9 cellular contexts compared by ENCODE assay signal in the genomic region with DNA sequence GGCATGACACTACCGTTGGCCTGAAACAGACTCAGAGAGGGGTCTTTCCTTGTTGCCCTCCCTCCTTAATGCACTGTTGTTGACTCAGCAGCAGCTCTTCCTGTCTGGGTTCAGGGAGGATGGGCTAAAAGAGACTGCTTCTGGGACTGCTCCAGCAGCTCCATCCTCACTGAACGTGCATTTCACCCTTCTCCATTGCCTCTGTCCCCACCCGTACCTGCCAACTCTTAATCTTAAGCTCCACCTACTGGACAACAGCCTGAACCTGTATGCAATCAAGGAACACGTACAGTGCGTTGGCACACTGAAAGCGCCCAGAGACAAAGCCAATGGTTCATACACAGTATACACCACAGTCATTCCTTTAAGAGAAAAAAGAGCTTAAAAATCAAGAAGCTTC.
A peak's percentile ranks its signal among the peaks of the same experiment; 100 is the strongest.
DNase-seq lines count a peak whose midpoint lies in the region; FAIRE-seq and TF ChIP-seq lines count a peak whose summit lies in the region.
"Had no signal": no experiment of that assay in that cellular context is flagged by ENCODE, and none has a peak within 500 bp of the region (broad histone marks: within the 10 kb centered on the region; RNA-seq: fewer than 3 reads in every experiment).

No MANE protein-coding gene starts in this region.

- TF ChIP-seq EP300 in H1 (IDR thresholded peaks at IDR 0.05; ENCODE audit: borderline replicate concordance in 1 of 2, low read depth in 2 of 2, low read length in 2 of 2) = no peak

- H4K91ac ChIP-seq in H1 (replicated peaks; ENCODE audit: insufficient read length, low read length) = no peak overlapping the region

- POLR2A ChIA-PET in H1 (lab: Charles Lee; ENCODE audit: partially characterized antibody) = interaction anchor here (1.6 kb wide), 1 partner anchor 9 kb away, joined by 6 read pairs; no protein-coding TSS in a partner anchor

- H2BK20ac ChIP-seq in H1 (ENCODE audit: low read length) = no peak overlapping the region

- CTCF ChIA-PET in H1 (lab: Charles Lee; ENCODE audit: partially characterized antibody) = interaction anchor here (0.5 to 2.4 kb wide), 36 partner anchors 9 to 995 kb away, joined by 3 to 18 read pairs (median 4); no protein-coding TSS in a partner anchor

- no peak overlapping the region for H3K4me3 ChIP-seq in H1 (ENCODE audit: extremely low read depth in 1 of 4, insufficient read depth in 2 of 4, low read depth in 3 of 4, low read length in 4 of 4)
- H3K4me3 ChIP-seq in prostate gland = no peak overlapping the region

- no peak overlapping the region for H3K14ac ChIP-seq in H1 (ENCODE audit: insufficient read length)

- H3K9me3 ChIP-seq in H1 (ENCODE audit: insufficient read depth in 2 of 2, low read depth in 1 of 2, low read length in 1 of 2) (no peaks in the 10 kb centered on the region), prostate gland (no peaks in the 10 kb centered on the region)

- no peak overlapping the region for H4K8ac ChIP-seq in H1 (ENCODE audit: extremely low read depth, insufficient read depth, low read length)

- H3K4me1 ChIP-seq in H1 (replicated peaks in 1 of 4; ENCODE audit: control insufficient read depth in 3 of 4, insufficient read depth in 4 of 4, low read length in 3 of 4) (peaks cover 0 to 2% (median 0%) of the 10 kb centered on the region in 4 experiments; a peak in 1 of 7 replicates), prostate gland (replicated peaks) (no peaks in the 10 kb centered on the region)

- H2BK5ac ChIP-seq in H1 (ENCODE audit: low read depth, low read length) = no peak overlapping the region

- H3K27ac ChIP-seq in H1 (ENCODE audit: low read depth, low read length) (no peak overlapping the region), prostate gland (no peak overlapping the region)

- peak; percentile 80 to 91 for TF ChIP-seq RAD21 in H1 (IDR thresholded peaks at IDR 0.05 in 1 of 2, conservative IDR thresholded peaks at IDR 0.05 in 1 of 2; ENCODE audit: low read depth in 2 of 2, low read length in 2 of 2)

- H3K23me2 ChIP-seq in H1 (ENCODE audit: low read depth, low read length) = no peaks in the 10 kb centered on the region

- no peak overlapping the region for H3K23ac ChIP-seq in H1 (ENCODE audit: insufficient read length)

- no peak overlapping the region for H3K18ac ChIP-seq in H1 (ENCODE audit: extremely low read depth, low read length)

- no peak overlapping the region for H3K56ac ChIP-seq in H1 (replicated peaks; ENCODE audit: insufficient read length, low read depth, low read length)

- H4K5ac ChIP-seq in H1 (ENCODE audit: insufficient read length, low read depth, low read length) = no peak overlapping the region

- peak overlapping the region; percentile 95 for H2AFZ ChIP-seq in H1 (ENCODE audit: low read length)

- WGBS in H1 (ENCODE audit: extremely low coverage in 1 of 2, insufficient coverage in 1 of 2, insufficient read length in 1 of 2, insufficient replicate concordance in 2 of 2, low coverage in 1 of 2, low lambda C conversion rate in 2 of 2, missing lambda C conversion rate in 1 of 2), 2 experiments = 70% methylated on average over 6 of the region's 6 CpGs; no CpG with 5 or more reads in 1 of the 2 experiments
- 30% methylated on average over 6 of the region's 6 CpGs for WGBS in prostate gland

- H4K20me1 ChIP-seq in H1 (replicated peaks in 1 of 2; ENCODE audit: control insufficient read depth in 1 of 2, insufficient read depth in 2 of 2, low read length in 2 of 2) = no peaks in the 10 kb centered on the region

- H3K79me2 ChIP-seq in H1 (ENCODE audit: control insufficient read depth in 1 of 2, insufficient read depth in 2 of 2, low read length in 2 of 2) = no peaks in the 10 kb centered on the region

- H2BK12ac ChIP-seq in H1 (ENCODE audit: low read depth, low read length) = no peak overlapping the region; the same call in 1 of the 2 replicates

- no peak overlapping the region for H3K4ac ChIP-seq in H1 (replicated peaks; ENCODE audit: insufficient read length, low read depth, low read length)

- H2BK120ac ChIP-seq in H1 (replicated peaks; ENCODE audit: low read depth, low read length) = no peak overlapping the region

- H2BK15ac ChIP-seq in H1 (ENCODE audit: low read length) = no peak overlapping the region

- H3K27me3 ChIP-seq in H1 (replicated peaks in 1 of 4; ENCODE audit: control insufficient read depth in 3 of 4, extremely low read depth in 1 of 4, insufficient read depth in 3 of 4, low read length in 3 of 4) (no peaks in the 10 kb centered on the region), prostate gland (replicated peaks; ENCODE audit: insufficient read depth) (peaks cover 2% of the 10 kb centered on the region)

- DNase-seq in NCI-H82 (lab: John Stamatoyannopoulos, UW) (peak; percentile 36), NCI-H82 treated with DMSO at 0.1 percent for 48 hours (lab: John Stamatoyannopoulos, UW; ENCODE audit: unreplicated experiment) (no peak), NCI-H345 treated with DMSO at 0.1 percent for 48 hours (lab: John Stamatoyannopoulos, UW; ENCODE audit: unreplicated experiment) (peak; percentile 43), H1 (ENCODE audit: low read depth in 1 of 2, low spot score in 2 of 2) (peak in 1 of 2 experiments; percentile 19), prostate gland (ENCODE audit: low spot score) (peak; percentile 31), DMS114 treated with DMSO at 0.1 percent for 48 hours (lab: John Stamatoyannopoulos, UW; ENCODE audit: unreplicated experiment) (no peak), NCI-H2196 (lab: John Stamatoyannopoulos, UW; ENCODE audit: unreplicated experiment) (no peak)
- DNase-seq in activated naive CD4-positive, alpha-beta T cell treated with Interleukin-2 at 50 U/mL for 16 hours = no peak

- H3K36me3 ChIP-seq in H1 (ENCODE audit: control insufficient read depth in 2 of 4, insufficient read depth in 4 of 4, low read length in 3 of 4) = no peaks in the 10 kb centered on the region
- no peaks in the 10 kb centered on the region for H3K36me3 ChIP-seq in prostate gland

- H3K79me1 ChIP-seq in H1 (ENCODE audit: low read depth, low read length) = no peaks in the 10 kb centered on the region

- H3K9ac ChIP-seq in H1 (replicated peaks in 1 of 4; ENCODE audit: extremely low read depth in 1 of 4, low read depth in 3 of 4, low read length in 3 of 4) = no peak overlapping the region

- H2AK5ac ChIP-seq in H1 (ENCODE audit: low read depth, low read length) = no peak overlapping the region

- intact Hi-C loops in prostate gland (cut with DNase I) = no loop called here

- FAIRE-seq in H1 (lab: Jason Lieb, UNC) = peak; percentile 71
- FAIRE-seq: TTC549 had no signal

- H3K4me2 ChIP-seq in H1 (ENCODE audit: insufficient read depth in 1 of 2, low read depth in 2 of 2, low read length in 2 of 2) = no peak overlapping the region

- TF ChIP-seq POLR2A in H1 (IDR thresholded peaks at IDR 0.05; ENCODE audit: control extremely low read depth in 1 of 2, low read depth in 2 of 2, low read length in 2 of 2) (no peak), prostate gland (IDR thresholded peaks at IDR 0.05) (no peak)

- TF ChIP-seq CTCF in H1 (IDR thresholded peaks at IDR 0.05; ENCODE audit: control extremely low read depth in 1 of 3, insufficient read depth in 1 of 3, low read depth in 1 of 3, low read length in 3 of 3) (peak; percentile 27 to 69 (median 67)), prostate gland (IDR thresholded peaks at IDR 0.05) (peak in 2 of 4 experiments; percentile 30 to 35)

TF ChIP-seq in H1, 55 proteins besides CTCF, POLR2A, EP300 and RAD21 (continues in another document):
- TF ChIP-seq SUZ12 (IDR thresholded peaks at IDR 0.05; ENCODE audit: low read length) = no peak
- TF ChIP-seq NANOG (IDR thresholded peaks at IDR 0.05; ENCODE audit: insufficient read depth, low read depth, low read length, poor library complexity, severe bottlenecking) = no peak
- TF ChIP-seq TAF7 (optimal IDR thresholded peaks at IDR 0.05; ENCODE audit: borderline replicate concordance, low read depth, low read length) = no peak
- TF ChIP-seq RNF2 (IDR thresholded peaks at IDR 0.05; ENCODE audit: borderline replicate concordance, low read depth, low read length, missing control alignments, poor library complexity, severe bottlenecking) = no peak
- no peak for TF ChIP-seq CTBP2 (IDR thresholded peaks at IDR 0.05; ENCODE audit: borderline replicate concordance, insufficient read depth, insufficient read length, low read length)
- no peak for TF ChIP-seq CBX8 (IDR thresholded peaks at IDR 0.05; ENCODE audit: borderline replicate concordance, low read depth, low read length)
- no peak for TF ChIP-seq BCL11A (IDR thresholded peaks at IDR 0.05; ENCODE audit: low read depth in 2 of 2, low read length in 2 of 2)
- TF ChIP-seq ASH2L (IDR thresholded peaks at IDR 0.05; ENCODE audit: low read length) = no peak
- no peak for TF ChIP-seq POLR2AphosphoS5 (IDR thresholded peaks at IDR 0.05; ENCODE audit: low read depth, low read length)
- TF ChIP-seq E2F6 (IDR thresholded peaks at IDR 0.05) = no peak
- TF ChIP-seq USF2 (IDR thresholded peaks at IDR 0.05; ENCODE audit: low read length) = no peak
- no peak for TF ChIP-seq HDAC2 (IDR thresholded peaks at IDR 0.05; ENCODE audit: borderline replicate concordance in 1 of 2, low read depth in 2 of 2, low read length in 2 of 2)
- TF ChIP-seq BACH1 (IDR thresholded peaks at IDR 0.05; ENCODE audit: low read length) = no peak
- no peak for TF ChIP-seq MAX (IDR thresholded peaks at IDR 0.05)
- no peak for TF ChIP-seq GTF2F1 (IDR thresholded peaks at IDR 0.05; ENCODE audit: borderline replicate concordance, low read depth, low read length)

Comparison
In these comparisons a context has a peak if more than half of its experiments do, and no peak if none do; other contexts are left out.
1. DNase-seq: peak in NCI-H82 (single experiment), NCI-H345 treated with DMSO at 0.1 percent for 48 hours (single experiment) and prostate gland (single experiment); none in NCI-H82 treated with DMSO at 0.1 percent for 48 hours (single experiment), DMS114 treated with DMSO at 0.1 percent for 48 hours (single experiment), NCI-H2196 (single experiment) and activated naive CD4-positive, alpha-beta T cell treated with Interleukin-2 at 50 U/mL for 16 hours (single experiment).